2 cellular contexts compared by ENCODE assay signal in genomic region chr7:156604311-156604710, GRCh38.
TF ChIP-seq lines count a peak whose summit lies in the region.

No MANE protein-coding gene starts in this region.

TF ChIP-seq in GM23338, 12 proteins besides CTCF, POLR2A, EP300 and RAD21:
- TF ChIP-seq ZNF331 (CRISPR knock-in tag; IDR thresholded peaks at IDR 0.05; ENCODE audit: low read depth), result no peak

TF ChIP-seq in IMR-90, 13 proteins besides CTCF, POLR2A, EP300 and RAD21:
- TF ChIP-seq SMC3 (IDR thresholded peaks at IDR 0.05; ENCODE audit: low read depth, low read length), result no peak
- TF ChIP-seq USF2 (IDR thresholded peaks at IDR 0.05; ENCODE audit: low read depth, low read length), result no peak
- TF ChIP-seq MAFK (IDR thresholded peaks at IDR 0.05; ENCODE audit: low read depth, low read length), result no peak
- TF ChIP-seq FOS (IDR thresholded peaks at IDR 0.05; ENCODE audit: low read depth, low read length), result no peak
- TF ChIP-seq CHD1 (IDR thresholded peaks at IDR 0.05; ENCODE audit: low read depth, low read length), result no peak
- TF ChIP-seq MXI1 (IDR thresholded peaks at IDR 0.05; ENCODE audit: borderline replicate concordance, low read depth, low read length), result no peak
- no peak for TF ChIP-seq MAZ (IDR thresholded peaks at IDR 0.05; ENCODE audit: borderline replicate concordance, low read depth, low read length)
- no peak for TF ChIP-seq CEBPB (IDR thresholded peaks at IDR 0.05; ENCODE audit: low read depth, low read length)
- no peak for TF ChIP-seq NFE2L2 (IDR thresholded peaks at IDR 0.05; ENCODE audit: low read depth, low read length)
- TF ChIP-seq RFX5 (IDR thresholded peaks at IDR 0.05; ENCODE audit: low read depth, low read length), result no peak
- TF ChIP-seq, protein P1, sequence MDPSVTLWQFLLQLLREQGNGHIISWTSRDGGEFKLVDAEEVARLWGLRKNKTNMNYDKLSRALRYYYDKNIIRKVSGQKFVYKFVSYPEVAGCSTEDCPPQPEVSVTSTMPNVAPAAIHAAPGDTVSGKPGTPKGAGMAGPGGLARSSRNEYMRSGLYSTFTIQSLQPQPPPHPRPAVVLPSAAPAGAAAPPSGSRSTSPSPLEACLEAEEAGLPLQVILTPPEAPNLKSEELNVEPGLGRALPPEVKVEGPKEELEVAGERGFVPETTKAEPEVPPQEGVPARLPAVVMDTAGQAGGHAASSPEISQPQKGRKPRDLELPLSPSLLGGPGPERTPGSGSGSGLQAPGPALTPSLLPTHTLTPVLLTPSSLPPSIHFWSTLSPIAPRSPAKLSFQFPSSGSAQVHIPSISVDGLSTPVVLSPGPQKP (IDR thresholded peaks at IDR 0.05; ENCODE audit: borderline replicate concordance, low read depth, low read length), result no peak
- TF ChIP-seq RCOR1 (IDR thresholded peaks at IDR 0.05; ENCODE audit: insufficient replicate concordance, low read length), result no peak
- TF ChIP-seq BHLHE40 (IDR thresholded peaks at IDR 0.05; ENCODE audit: low read depth, low read length), result no peak
